In genomic region chr3:160399347-160400047, GRCh38 we compare ENCODE assay signal across 1 cellular context.
TF ChIP-seq lines count a peak whose summit lies in the region.

Gene SMC4, plus strand, starts transcription at chr3:160399650. Its CDS starts 1,177 bp downstream, at chr3:160400827.

TF ChIP-seq in K562, 482 proteins besides CTCF, POLR2A, EP300 and RAD21 (continued from another document and continues in another):
- TF ChIP-seq ELK3 (CRISPR knock-in tag; IDR thresholded peaks at IDR 0.05) (no peak), CBX3 (IDR thresholded peaks at IDR 0.05; ENCODE audit: borderline replicate concordance in 1 of 2, low read length in 2 of 2) (peak in 1 of 2 experiments; percentile 83; a peak in 2 of 3 replicates), NONO (IDR thresholded peaks at IDR 0.05; ENCODE audit: low read depth in 2 of 2, low read length in 1 of 2) (no peak), ZNF655 (CRISPR knock-in tag; IDR thresholded peaks at IDR 0.05) (no peak), GABPA (tag; conservative IDR thresholded peaks at IDR 0.05; ENCODE audit: low read depth) (peak; percentile 75; the same call in 1 of the 2 replicates), CC2D1A (IDR thresholded peaks at IDR 0.05) (peak; percentile 97), SAP30 (IDR thresholded peaks at IDR 0.05; ENCODE audit: borderline replicate concordance, insufficient read depth, low read depth, low read length, poor library complexity, severe bottlenecking) (peak; percentile 97), BCLAF1 (IDR thresholded peaks at IDR 0.05; ENCODE audit: borderline replicate concordance in 1 of 2, control insufficient read depth in 1 of 2, low read depth in 2 of 2, low read length in 1 of 2) (no peak), ZNF398 (CRISPR knock-in tag; IDR thresholded peaks at IDR 0.05) (no peak), FIP1L1 (IDR thresholded peaks at IDR 0.05; ENCODE audit: low read depth, low read length, poor library complexity, severe bottlenecking) (no peak), HNRNPK (IDR thresholded peaks at IDR 0.05; ENCODE audit: low read depth, low read length, poor library complexity, severe bottlenecking) (no peak), SRSF9 (IDR thresholded peaks at IDR 0.05; ENCODE audit: borderline replicate concordance, low read depth, low read length) (no peak), ZNF584 (CRISPR knock-in tag; IDR thresholded peaks at IDR 0.05; ENCODE audit: low read depth) (no peak), RCOR1 (IDR thresholded peaks at IDR 0.05; ENCODE audit: borderline replicate concordance in 1 of 2, low read depth in 2 of 2, low read length in 2 of 2) (no peak), MBD2 (IDR thresholded peaks at IDR 0.05; ENCODE audit: borderline replicate concordance, low read depth) (peak; percentile 58; the same call in 1 of the 2 replicates), HES1 (IDR thresholded peaks at IDR 0.05; ENCODE audit: low read depth) (no peak), BACH1 (tag; IDR thresholded peaks at IDR 0.05) (no peak), SIN3B (IDR thresholded peaks at IDR 0.05; ENCODE audit: low read depth) (peak; percentile 66; the same call in 1 of the 2 replicates), HMGXB4 (CRISPR knock-in tag; IDR thresholded peaks at IDR 0.05) (no peak), PCBP1 (IDR thresholded peaks at IDR 0.05; ENCODE audit: low read depth, low read length, poor library complexity, severe bottlenecking) (no peak), ZBTB33 (CRISPR knock-in tag; IDR thresholded peaks at IDR 0.05) (peak; percentile 22; the same call in 1 of the 2 replicates), GTF2E2 (tag; IDR thresholded peaks at IDR 0.05) (peak; percentile 93), MTF1 (CRISPR knock-in tag; IDR thresholded peaks at IDR 0.05; ENCODE audit: borderline replicate concordance) (no peak), CHD1 (IDR thresholded peaks at IDR 0.05; ENCODE audit: low read length) (peak; percentile 92), TSHZ1 (CRISPR knock-in tag; IDR thresholded peaks at IDR 0.05) (no peak), TEAD1 (CRISPR knock-in tag; IDR thresholded peaks at IDR 0.05) (no peak), HNRNPLL (IDR thresholded peaks at IDR 0.05; ENCODE audit: low read depth, low read length, poor library complexity, severe bottlenecking) (peak; percentile 67), ZBTB43 (CRISPR knock-in tag; IDR thresholded peaks at IDR 0.05) (no peak), CBX2 (IDR thresholded peaks at IDR 0.05; ENCODE audit: insufficient read depth, low read length, poor library complexity, severe bottlenecking) (no peak), MLX (CRISPR knock-in tag; conservative IDR thresholded peaks at IDR 0.05) (no peak), ZNF668 (CRISPR knock-in tag; IDR thresholded peaks at IDR 0.05) (no peak), TCF3 (CRISPR knock-in tag; IDR thresholded peaks at IDR 0.05) (no peak; the same call in 1 of the 2 replicates), NKRF (IDR thresholded peaks at IDR 0.05; ENCODE audit: borderline replicate concordance) (peak; percentile 91; the same call in 1 of the 2 replicates), ZNF24 (IDR thresholded peaks at IDR 0.05) (no peak), EP400 (IDR thresholded peaks at IDR 0.05) (peak; percentile 99), TCFL5 (CRISPR knock-in tag; conservative IDR thresholded peaks at IDR 0.05) (no peak), USF2 (CRISPR knock-in tag; IDR thresholded peaks at IDR 0.05) (no peak), ZNF347 (CRISPR knock-in tag; IDR thresholded peaks at IDR 0.05; ENCODE audit: low read depth) (no peak)
